In the genomic region with DNA sequence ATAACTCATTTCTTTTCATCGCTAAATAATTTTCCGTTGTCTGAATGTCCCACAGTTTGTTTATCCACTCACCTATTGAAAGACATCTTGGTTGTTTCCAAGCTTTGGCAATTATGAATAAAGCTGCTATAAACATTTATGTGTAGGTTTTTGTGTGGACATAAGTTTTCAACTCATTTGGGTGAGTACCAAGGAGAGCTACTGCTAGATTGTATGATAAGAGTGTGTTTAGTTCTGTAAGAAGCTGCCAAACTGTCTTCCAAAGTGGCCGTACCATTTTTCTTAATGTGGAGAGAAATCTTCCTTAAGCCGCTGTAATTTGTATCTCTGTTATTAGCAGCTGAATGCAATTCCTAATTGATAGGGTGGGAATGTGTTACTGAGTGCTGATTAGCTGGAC, we compare ENCODE assay signal across 23 cellular contexts. TPM values are rescaled to one million over a fixed set of nuclear protein-coding genes. Genes with fewer than 3 reads are reported as not detected.
DNase-seq lines count a peak whose midpoint lies in the region; FAIRE-seq and TF ChIP-seq lines count a peak whose summit lies in the region.
"Had no signal": no experiment of that assay in that cellular context is flagged by ENCODE, and none has a peak within 500 bp of the region (broad histone marks: within the 10 kb centered on the region; RNA-seq: fewer than 3 reads in every experiment).

No MANE protein-coding gene starts in this region.

- H3K79me2 ChIP-seq in astrocyte (ENCODE audit: insufficient read depth, low read length) (no peaks in the 10 kb centered on the region), keratinocyte (ENCODE audit: control insufficient read depth, insufficient read depth, low read length) (no peaks in the 10 kb centered on the region)

- no peaks in the 10 kb centered on the region for H3K36me3 ChIP-seq in astrocyte (ENCODE audit: insufficient read depth, low read length)
- no peaks in the 10 kb centered on the region for H3K36me3 ChIP-seq in keratinocyte (ENCODE audit: control insufficient read depth in 2 of 2, extremely low read depth in 1 of 2, insufficient read depth in 2 of 2, low read length in 2 of 2)
- H3K36me3 ChIP-seq: BLaER1 treated with 17β-estradiol and CSF1 and Interleukin-3, amounts not matched to agents 10 nM and 100 nM had no signal

- peaks cover 40% of the 10 kb centered on the region for H3K27me3 Mint-ChIP-seq in activated CD4-positive, alpha-beta T cell treated with anti-CD3 and anti-CD28 coated beads, Interleukin-2, amount 10 ng/mL, durations not matched to agents 24 days and 14 days
- H3K27me3 Mint-ChIP-seq in astrocyte (ENCODE audit: low read depth, unreplicated experiment): peaks cover 7% of the 10 kb centered on the region

- H3K27ac ChIP-seq in astrocyte (ENCODE audit: low read depth, low read length) (no peak overlapping the region), keratinocyte (ENCODE audit: control insufficient read depth, insufficient read depth, low read length) (no peak overlapping the region)
- H3K27ac ChIP-seq: 22Rv1; A549; BLaER1 treated with 17β-estradiol and CSF1 and Interleukin-3, amounts not matched to agents 10 nM and 100 nM; C4-2B had no signal

- H3K9me1 ChIP-seq in keratinocyte (ENCODE audit: control insufficient read depth, extremely low read depth, insufficient read depth, low read length): no peaks in the 10 kb centered on the region

- intact Hi-C loops in activated CD4-positive, alpha-beta T cell treated with anti-CD3 and anti-CD28 coated beads, Interleukin-2, amount 10 ng/mL, durations not matched to agents 24 days and 14 days (cut with micrococcal nuclease): no loop called here

- dilution Hi-C loops in keratinocyte (cut with MboI; ENCODE audit: extremely low pct_ligation_motif_present, low sequenced_read_pairs): no loop called here

- H4K20me1 ChIP-seq in astrocyte (ENCODE audit: insufficient read depth, low read length) (no peaks in the 10 kb centered on the region), keratinocyte (ENCODE audit: control insufficient read depth, extremely low read depth, insufficient read depth, low read length) (no peaks in the 10 kb centered on the region)
- H4K20me1 ChIP-seq: BLaER1 treated with 17β-estradiol and CSF1 and Interleukin-3, amounts not matched to agents 10 nM and 100 nM had no signal

- no peak overlapping the region for H2AFZ ChIP-seq in astrocyte (ENCODE audit: low read depth, low read length)
- H2AFZ ChIP-seq in keratinocyte (ENCODE audit: control insufficient read depth, low read length): no peak overlapping the region

- no peak overlapping the region for H3K4me2 ChIP-seq in astrocyte (ENCODE audit: low read length)
- H3K4me2 ChIP-seq in keratinocyte (ENCODE audit: control insufficient read depth, extremely low read depth, insufficient read depth, low read depth, low read length): no peak overlapping the region
- H3K4me2 ChIP-seq: A549; BLaER1 treated with 17β-estradiol and CSF1 and Interleukin-3, amounts not matched to agents 10 nM and 100 nM had no signal

- H3K36me3 Mint-ChIP-seq in activated CD4-positive, alpha-beta T cell treated with anti-CD3 and anti-CD28 coated beads, Interleukin-2, amount 10 ng/mL, durations not matched to agents 24 days and 14 days (ENCODE audit: low read depth): no peaks in the 10 kb centered on the region
- H3K36me3 Mint-ChIP-seq in astrocyte (ENCODE audit: low read depth, unreplicated experiment): no peaks in the 10 kb centered on the region
- H3K36me3 Mint-ChIP-seq: CD8-positive, alpha-beta T cell had no signal

- H3K9ac ChIP-seq in astrocyte (ENCODE audit: low read length) (no peak overlapping the region), keratinocyte (ENCODE audit: control insufficient read depth, extremely low read depth, insufficient read depth, low read length) (no peak overlapping the region)
- H3K9ac ChIP-seq: BLaER1 treated with 17β-estradiol and CSF1 and Interleukin-3, amounts not matched to agents 10 nM and 100 nM had no signal

- H3K4me1 ChIP-seq in astrocyte (ENCODE audit: insufficient read depth, low read length) (peaks cover 9% of the 10 kb centered on the region), keratinocyte (ENCODE audit: control insufficient read depth, extremely low read depth, insufficient read depth, low read length) (peaks cover 14% of the 10 kb centered on the region)
- H3K4me1 ChIP-seq: Caco-2 had no signal

- no peak overlapping the region for H3K27ac Mint-ChIP-seq in activated CD4-positive, alpha-beta T cell treated with anti-CD3 and anti-CD28 coated beads, Interleukin-2, amount 10 ng/mL, durations not matched to agents 24 days and 14 days
- no peak overlapping the region for H3K27ac Mint-ChIP-seq in astrocyte (ENCODE audit: unreplicated experiment)
- H3K27ac Mint-ChIP-seq: B cell; CD4-positive, alpha-beta T cell; CD8-positive, alpha-beta T cell had no signal

- no peaks in the 10 kb centered on the region for H3K4me1 Mint-ChIP-seq in activated CD4-positive, alpha-beta T cell treated with anti-CD3 and anti-CD28 coated beads, Interleukin-2, amount 10 ng/mL, durations not matched to agents 24 days and 14 days
- H3K4me1 Mint-ChIP-seq in astrocyte (ENCODE audit: low read depth, unreplicated experiment): peaks cover 26% of the 10 kb centered on the region
- H3K4me1 Mint-ChIP-seq: B cell had no signal

- H3K4me3 Mint-ChIP-seq in activated CD4-positive, alpha-beta T cell treated with anti-CD3 and anti-CD28 coated beads, Interleukin-2, amount 10 ng/mL, durations not matched to agents 24 days and 14 days: no peak overlapping the region
- no peak overlapping the region for H3K4me3 Mint-ChIP-seq in astrocyte (ENCODE audit: unreplicated experiment)
- H3K4me3 Mint-ChIP-seq: B cell; CD4-positive, alpha-beta T cell; CD8-positive, alpha-beta T cell had no signal

- no peak overlapping the region for H3K4me3 ChIP-seq in LNCaP clone FGC (ENCODE audit: low read depth, low read length)
- H3K4me3 ChIP-seq in astrocyte (ENCODE audit: insufficient read depth, low read depth, low read length): no peak overlapping the region
- H3K4me3 ChIP-seq in keratinocyte (ENCODE audit: control insufficient read depth in 2 of 3, extremely low read depth in 1 of 3, insufficient read depth in 2 of 3, low read depth in 1 of 3, low read length in 3 of 3): no peak overlapping the region
- H3K4me3 ChIP-seq: A549; BLaER1 treated with 17β-estradiol and CSF1 and Interleukin-3, amounts not matched to agents 10 nM and 100 nM had no signal

- TF ChIP-seq CTCF in LNCaP clone FGC (IDR thresholded peaks at IDR 0.05; ENCODE audit: control insufficient read depth, extremely low read depth, insufficient read depth): no peak
- TF ChIP-seq CTCF in astrocyte (IDR thresholded peaks at IDR 0.05; ENCODE audit: insufficient read depth, low read depth, low read length): no peak
- no peak for TF ChIP-seq CTCF in keratinocyte (optimal IDR thresholded peaks at IDR 0.05 in 1 of 3, IDR thresholded peaks at IDR 0.05 in 1 of 3, conservative IDR thresholded peaks at IDR 0.05 in 1 of 3; ENCODE audit: extremely low read depth in 1 of 3, insufficient read depth in 2 of 3, low read length in 3 of 3)

- DNase-seq in activated CD4-positive, alpha-beta T cell treated with anti-CD3 and anti-CD28 coated beads, Interleukin-2, amount 10 ng/mL, durations not matched to agents 24 days and 14 days: peak; percentile 2
- no peak for DNase-seq in activated CD4-positive, alpha-beta T cell treated with anti-CD3 and anti-CD28 coated beads for 48 hours
- DNase-seq in LNCaP clone FGC (ENCODE audit: low read depth) (peak; percentile 61), astrocyte (ENCODE audit: low read depth) (no peak), keratinocyte (ENCODE audit: low read depth, low spot score) (no peak), NCI-H1694 (lab: John Stamatoyannopoulos, UW) (no peak), amygdala (lab: John Stamatoyannopoulos, UW) (no peak), HuH-7 (ENCODE audit: low spot score) (no peak)
- DNase-seq: AML-193; Caco-2; Calu3; CD4-positive, alpha-beta T cell; CD8-positive, alpha-beta T cell; DMS79 treated with DMSO at 0.1 percent for 48 hours; GF-D8 had no signal

- no peaks in the 10 kb centered on the region for H3K9me3 ChIP-seq in astrocyte (ENCODE audit: insufficient read depth, low read depth, low read length)
- H3K9me3 ChIP-seq in keratinocyte (ENCODE audit: control insufficient read depth, low read depth, low read length): no peaks in the 10 kb centered on the region
- H3K9me3 ChIP-seq: A549, Caco-2 had no signal

- no peaks in the 10 kb centered on the region for H3K9me3 Mint-ChIP-seq in activated CD4-positive, alpha-beta T cell treated with anti-CD3 and anti-CD28 coated beads, Interleukin-2, amount 10 ng/mL, durations not matched to agents 24 days and 14 days
- no peaks in the 10 kb centered on the region for H3K9me3 Mint-ChIP-seq in astrocyte (ENCODE audit: unreplicated experiment)
- H3K9me3 Mint-ChIP-seq: CD4-positive, alpha-beta T cell; CD8-positive, alpha-beta T cell had no signal

- H3K27me3 ChIP-seq in astrocyte (ENCODE audit: insufficient read depth, low read length) (peaks cover 4% of the 10 kb centered on the region), keratinocyte (ENCODE audit: control insufficient read depth, extremely low read depth, insufficient read depth, low read length) (no peaks in the 10 kb centered on the region)
- H3K27me3 ChIP-seq: BLaER1 treated with 17β-estradiol and CSF1 and Interleukin-3, amounts not matched to agents 10 nM and 100 nM had no signal

- FAIRE-seq in astrocyte (lab: Jason Lieb, UNC) (peak; percentile 87), keratinocyte (lab: Jason Lieb, UNC) (peak; percentile 39)
- FAIRE-seq: A549, G401.6, GM12891, GM19239 had no signal

RNA-seq across cellular contexts. Expression of a gene that starts 11.4 kb away (rescaled TPM):
- total RNA-seq in activated CD4-positive, alpha-beta T cell treated with anti-CD3 and anti-CD28 coated beads, Interleukin-2, amount 10 ng/mL, durations not matched to agents 24 days and 14 days: 6.5 and 9.5 TPM in 2 replicates
- total RNA-seq in astrocyte: 93.6 and 101 TPM in 2 replicates
- 13.6 to 21.9 TPM (median 15.0 TPM) in 3 replicates for polyA plus RNA-seq in keratinocyte
- 17.5 TPM for polyA plus RNA-seq in keratinocyte (2011; ENCODE audit: low read depth)
- 9.1 and 14.6 TPM in 2 replicates for polyA plus RNA-seq in keratinocyte (2011; cell fraction: cytosol; rRNA removed)
- polyA plus RNA-seq in keratinocyte (2011; cell fraction: nucleus; rRNA removed): 39.1 and 50.4 TPM in 2 replicates
- 24.1 and 30.8 TPM in 2 replicates for polyA plus RNA-seq in keratinocyte (2012; ENCODE audit: low replicate concordance)
- polyA minus RNA-seq in keratinocyte: 32.1 to 53.2 TPM (median 34.4 TPM) in 3 replicates
- 20.9 TPM for polyA minus RNA-seq in keratinocyte (2011; cell fraction: cytosol; rRNA and poly(A)+ RNA removed)
- 32.9 and 56.7 TPM in 2 replicates for polyA minus RNA-seq in keratinocyte (2011; cell fraction: nucleus; rRNA and poly(A)+ RNA removed)

Comparison
In these comparisons a context has a peak if more than half of its experiments do, and no peak if none do; other contexts are left out.
1. DNase-seq: peak in activated CD4-positive, alpha-beta T cell treated with anti-CD3 and anti-CD28 coated beads, Interleukin-2, amount 10 ng/mL, durations not matched to agents 24 days and 14 days (single experiment) and LNCaP clone FGC (single experiment); none in activated CD4-positive, alpha-beta T cell treated with anti-CD3 and anti-CD28 coated beads for 48 hours (single experiment), astrocyte (single experiment), keratinocyte (single experiment), NCI-H1694 (single experiment), amygdala (0 of 56) and HuH-7 (single experiment).